Comparison of ENCODE assay signal across 9 cellular contexts in genomic region chr12:3216726-3217682, GRCh38.
DNase-seq lines count a peak whose midpoint lies in the region; ATAC-seq, FAIRE-seq and TF ChIP-seq lines count a peak whose summit lies in the region.
"Had no signal": no experiment of that assay in that cellular context is flagged by ENCODE, and none has a peak within 500 bp of the region (broad histone marks: within the 10 kb centered on the region; RNA-seq: fewer than 3 reads in every experiment).

No MANE protein-coding gene starts in this region.

- H3K9ac ChIP-seq in colonic mucosa (ENCODE audit: low read depth in 2 of 2, low read length in 2 of 2), result no peak overlapping the region

- H3K27me3 ChIP-seq in breast epithelium, result no peaks in the 10 kb centered on the region
- H3K27me3 ChIP-seq in right cardiac atrium (ENCODE audit: control insufficient read depth, insufficient read depth), result no peaks in the 10 kb centered on the region
- H3K27me3 ChIP-seq in colonic mucosa, result no peaks in the 10 kb centered on the region

- TF ChIP-seq CTCF in breast epithelium (IDR thresholded peaks at IDR 0.05), result no peak
- no peak for TF ChIP-seq CTCF in colonic mucosa (IDR thresholded peaks at IDR 0.05)

- ATAC-seq in right cardiac atrium (peak; percentile 45 to 69), HG02571 (IDR thresholded peaks at IDR 0.05; ENCODE audit: unreplicated experiment) (no peak), HG02610 (IDR thresholded peaks at IDR 0.05; ENCODE audit: unreplicated experiment) (no peak)

- DNase-seq in HTR-8/SVneo (ENCODE audit: insufficient read length, low spot score), result peak; percentile 94
- no peak for DNase-seq in breast epithelium (ENCODE audit: low spot score in 2 of 2)
- DNase-seq in right cardiac atrium, result peak; percentile 63 to 67 (median 66)
- no peak for DNase-seq in colonic mucosa
- DNase-seq: GOT3, NCI-H2227 treated with DMSO at 0.1 percent for 48 hours had no signal

- no peaks in the 10 kb centered on the region for H3K36me3 ChIP-seq in breast epithelium
- H3K36me3 ChIP-seq in urinary bladder (ENCODE audit: insufficient read depth), result no peaks in the 10 kb centered on the region
- no peaks in the 10 kb centered on the region for H3K36me3 ChIP-seq in colonic mucosa

- peak; percentile 96 for FAIRE-seq in HTR-8/SVneo (lab: Jason Lieb, UNC)

- H3K27ac ChIP-seq in breast epithelium, result peak overlapping the region; percentile 56 to 89
- peak overlapping the region; percentile 92 for H3K27ac ChIP-seq in right cardiac atrium (ENCODE audit: low read length)
- peak overlapping the region; percentile 64 for H3K27ac ChIP-seq in urinary bladder (ENCODE audit: low read depth)
- H3K27ac ChIP-seq in colonic mucosa, result no peak overlapping the region

- no peak for TF ChIP-seq POLR2A in breast epithelium (IDR thresholded peaks at IDR 0.05)

- H3K9me3 ChIP-seq in breast epithelium (no peaks in the 10 kb centered on the region), right cardiac atrium (ENCODE audit: control insufficient read depth, low read length) (no peaks in the 10 kb centered on the region), colonic mucosa (no peaks in the 10 kb centered on the region)

- intact Hi-C loops in breast epithelium (cut with DNase I; ENCODE audit: low total_unique reads), result loop anchor here (10.0 kb wide), 1 partner anchor 48 kb away; no protein-coding TSS in a partner anchor
- intact Hi-C loops in right cardiac atrium (cut with DNase I), result loop anchor here in 1 of 4 donors (5.0 kb wide), 1 partner anchor 45 kb away; no protein-coding TSS in a partner anchor
- intact Hi-C loops in colonic mucosa (cut with DNase I), result no loop called here

- H3K4me3 ChIP-seq in breast epithelium, result no peak overlapping the region
- H3K4me3 ChIP-seq in right cardiac atrium (ENCODE audit: low read length), result no peak overlapping the region
- H3K4me3 ChIP-seq in urinary bladder (ENCODE audit: low read depth, low read length), result no peak overlapping the region
- no peak overlapping the region for H3K4me3 ChIP-seq in colonic mucosa

- peaks cover 4 to 9% of the 10 kb centered on the region in 2 donors for H3K4me1 ChIP-seq in breast epithelium
- peaks cover 30% of the 10 kb centered on the region for H3K4me1 ChIP-seq in right cardiac atrium (ENCODE audit: control insufficient read depth, insufficient read depth, low read length)
- H3K4me1 ChIP-seq in urinary bladder (ENCODE audit: insufficient read depth), result no peaks in the 10 kb centered on the region
- H3K4me1 ChIP-seq in colonic mucosa, result no peaks in the 10 kb centered on the region

- 50% methylated on average over 12 of the region's 12 CpGs for whole genome bisulfite sequencing in right cardiac atrium
- WGBS in urinary bladder, result 75% methylated on average over 12 of the region's 12 CpGs

Comparison
In these comparisons a context has a peak if more than half of its experiments do, and no peak if none do; other contexts are left out.
1. DNase-seq: peak in HTR-8/SVneo (single experiment) and right cardiac atrium (3 of 3); none in breast epithelium (0 of 2) and colonic mucosa (single experiment).
2. ATAC-seq: peak in right cardiac atrium (2 of 2); none in HG02571 (single experiment) and HG02610 (single experiment).